In genomic region chr22:37351268-37351667, GRCh38 we compare ENCODE assay signal across 21 cellular contexts.
DNase-seq lines count a peak whose midpoint lies in the region; ATAC-seq, FAIRE-seq and TF ChIP-seq lines count a peak whose summit lies in the region.
"Had no signal": no experiment of that assay in that cellular context is flagged by ENCODE, and none has a peak within 500 bp of the region (broad histone marks: within the 10 kb centered on the region; RNA-seq: fewer than 3 reads in every experiment).

No MANE protein-coding gene starts in this region.

- no peaks in the 10 kb centered on the region for H3K9me2 ChIP-seq in DOHH2 (replicated peaks; ENCODE audit: control insufficient read depth, low read length)
- H3K9me2 ChIP-seq in PC-9 (ENCODE audit: insufficient read depth) = no peaks in the 10 kb centered on the region
- no peaks in the 10 kb centered on the region for H3K9me2 ChIP-seq in GM23248 (ENCODE audit: insufficient read depth)

- H2AFZ ChIP-seq in PC-9 (no peak overlapping the region), GM23248 (no peak overlapping the region)

- no peak overlapping the region for H3K27ac ChIP-seq in BLaER1
- no peak overlapping the region for H3K27ac ChIP-seq in DOHH2 (ENCODE audit: low read depth, low read length)
- no peak overlapping the region for H3K27ac ChIP-seq in PC-9
- no peak overlapping the region for H3K27ac ChIP-seq in small intestine (ENCODE audit: low read depth in 1 of 2, low read length in 1 of 2)
- no peak overlapping the region for H3K27ac ChIP-seq in GM23248
- H3K27ac ChIP-seq: SJCRH30 had no signal

- H4K20me1 ChIP-seq in BLaER1 = no peaks in the 10 kb centered on the region
- no peaks in the 10 kb centered on the region for H4K20me1 ChIP-seq in DOHH2 (ENCODE audit: control insufficient read depth, insufficient read depth, low read depth, low read length)
- no peaks in the 10 kb centered on the region for H4K20me1 ChIP-seq in PC-9 (ENCODE audit: insufficient read depth)
- H4K20me1 ChIP-seq in GM23248 (ENCODE audit: insufficient read depth) = no peaks in the 10 kb centered on the region

- in situ Hi-C loops in GM23248 (cut with MboI) = no loop called here

- POLR2A ChIA-PET in PC-9 (lab: Charles Lee; ENCODE audit: unreplicated experiment) = no interaction called here

- H3K36me3 ChIP-seq in BLaER1 (no peaks in the 10 kb centered on the region), DOHH2 (ENCODE audit: control insufficient read depth, low read length) (no peaks in the 10 kb centered on the region), PC-9 (ENCODE audit: low read depth) (no peaks in the 10 kb centered on the region), small intestine (ENCODE audit: control insufficient read depth in 2 of 2, insufficient read depth in 2 of 2, low read length in 2 of 2) (no peaks in the 10 kb centered on the region), GM23248 (ENCODE audit: low read depth) (no peaks in the 10 kb centered on the region)
- H3K36me3 ChIP-seq: SJCRH30 had no signal

- CTCF ChIA-PET in PC-9 (lab: Charles Lee) = interaction anchor here (0.5 kb wide), 1 partner anchor 108 kb away, joined by 14 read pairs; no protein-coding TSS in a partner anchor

- H3K9me3 ChIP-seq in BLaER1 (no peaks in the 10 kb centered on the region), DOHH2 (ENCODE audit: control insufficient read depth, insufficient read depth, low read length) (no peaks in the 10 kb centered on the region), PC-9 (ENCODE audit: insufficient read depth, low read depth) (no peaks in the 10 kb centered on the region), small intestine (ENCODE audit: control insufficient read depth, low read depth) (no peaks in the 10 kb centered on the region), GM23248 (ENCODE audit: low read depth) (no peaks in the 10 kb centered on the region)
- H3K9me3 ChIP-seq: SJCRH30 had no signal

- H3F3A ChIP-seq in DOHH2 (ENCODE audit: control insufficient read depth, insufficient read depth) (no peaks in the 10 kb centered on the region), PC-9 (ENCODE audit: insufficient read depth, low read depth) (peaks cover 41% of the 10 kb centered on the region), GM23248 (ENCODE audit: insufficient read depth) (peaks cover 5% of the 10 kb centered on the region)

- FAIRE-seq in small intestine (lab: Jason Lieb, UNC) = no peak
- FAIRE-seq: A204.1, GM18507 had no signal

- no TSS peak for BruUV-seq in PC-9 (replicated peaks; lab: Mats Ljungman, UMichigan)

- no peak overlapping the region for H3K4me3 ChIP-seq in BLaER1
- no peak overlapping the region for H3K4me3 ChIP-seq in DOHH2 (ENCODE audit: low read length)
- no peak overlapping the region for H3K4me3 ChIP-seq in PC-9
- no peak overlapping the region for H3K4me3 ChIP-seq in small intestine (ENCODE audit: low read depth in 1 of 2, low read length in 2 of 2)
- H3K4me3 ChIP-seq in GM23248 = no peak overlapping the region
- H3K4me3 ChIP-seq: SJCRH30 had no signal

- H3K27me3 ChIP-seq in BLaER1 (no peaks in the 10 kb centered on the region), DOHH2 (ENCODE audit: control insufficient read depth, low read length) (0 out of 2 replicates have a peak, but pooled peaks cover 3% of the 10 kb centered on the region), PC-9 (ENCODE audit: insufficient read depth, low read depth) (no peaks in the 10 kb centered on the region), small intestine (ENCODE audit: control insufficient read depth in 2 of 2, insufficient read depth in 2 of 2, low read length in 2 of 2) (no peaks in the 10 kb centered on the region), GM23248 (replicated peaks; ENCODE audit: insufficient read depth) (no peaks in the 10 kb centered on the region; the same call in 1 of the 2 replicates)

- 53 to 65% (median 57%) methylated on average over 4 to 5 of the region's 5 CpGs for WGBS in small intestine, 3 donors
- 31 to 33% methylated on average over 5 of the region's 5 CpGs for WGBS in GM23248 (ENCODE audit: low coverage in 1 of 2, low lambda C conversion rate in 2 of 2, missing lambda C conversion rate in 2 of 2), 2 experiments

- H3K4me2 ChIP-seq in BLaER1 = peak overlapping the region; percentile 82
- no peak overlapping the region for H3K4me2 ChIP-seq in DOHH2 (ENCODE audit: low read length)
- peak overlapping the region; percentile 34 for H3K4me2 ChIP-seq in PC-9
- H3K4me2 ChIP-seq in GM23248 (ENCODE audit: unreplicated experiment) = no peak overlapping the region

- H3K79me2 ChIP-seq in DOHH2 (ENCODE audit: control insufficient read depth, low read length) (no peaks in the 10 kb centered on the region), PC-9 (ENCODE audit: low read depth) (no peaks in the 10 kb centered on the region), GM23248 (ENCODE audit: insufficient read depth) (no peaks in the 10 kb centered on the region)

- intact Hi-C loops in PC-9 (cut with micrococcal nuclease; ENCODE audit: unreplicated experiment) = loop anchor here (5.0 kb wide), 1 partner anchor 34 kb away; no protein-coding TSS in a partner anchor

- TF ChIP-seq CTCF in DOHH2 (IDR thresholded peaks at IDR 0.05; ENCODE audit: low read depth, low read length, poor library complexity, severe bottlenecking) = peak; percentile 19
- peak; percentile 48 for TF ChIP-seq CTCF in PC-9 (conservative IDR thresholded peaks at IDR 0.05)

- DNase-seq in PC-9 (peak; percentile 29 to 49), kidney tubule cell (ENCODE audit: low spot score) (peak; percentile 33), small intestine (no peak), GM23248 (no peak)
- DNase-seq: CD4-positive, CD25-positive, alpha-beta regulatory T cell; DND-41; GOT3; HCEC 1CT; IMR-90; NCI-H1105; NCI-H2029 treated with DMSO at 0.1 percent for 48 hours; NCI-H446 treated with DMSO at 0.1 percent for 48 hours; NCI-H69; SJCRH30; T-helper 1 cell had no signal

- ATAC-seq in GM21447 (IDR thresholded peaks at IDR 0.05; ENCODE audit: unreplicated experiment) = no peak
- ATAC-seq: Panc1 had no signal

- peaks cover 85% of the 10 kb centered on the region for H3K4me1 ChIP-seq in BLaER1
- no peaks in the 10 kb centered on the region for H3K4me1 ChIP-seq in DOHH2 (ENCODE audit: control insufficient read depth, low read length)
- peaks cover 59% of the 10 kb centered on the region for H3K4me1 ChIP-seq in PC-9 (replicated peaks; ENCODE audit: insufficient read depth)
- peaks cover 0 to 2% of the 10 kb centered on the region in 2 donors for H3K4me1 ChIP-seq in small intestine (ENCODE audit: control insufficient read depth in 2 of 2, insufficient read depth in 1 of 2, low read depth in 1 of 2, low read length in 1 of 2)
- peaks cover 16% of the 10 kb centered on the region for H3K4me1 ChIP-seq in GM23248 (ENCODE audit: insufficient read depth)

- H3K9ac ChIP-seq in BLaER1 (no peak overlapping the region), GM23248 (no peak overlapping the region)

Comparison
In these comparisons a context has a peak if more than half of its experiments do, and no peak if none do; other contexts are left out.
1. H3K4me2 ChIP-seq: peak in BLaER1 (single experiment) and PC-9 (single experiment); none in DOHH2 (single experiment) and GM23248 (single experiment).
2. DNase-seq: peak in PC-9 (2 of 2) and kidney tubule cell (single experiment); none in small intestine (single experiment) and GM23248 (single experiment).